21 cellular contexts compared by ENCODE assay signal in genomic region chr10:34372509-34372908, GRCh38.
"Had no signal": no experiment of that assay in that cellular context is flagged by ENCODE, and none has a peak within 500 bp of the region (broad histone marks: within the 10 kb centered on the region; RNA-seq: fewer than 3 reads in every experiment).

No MANE protein-coding gene starts in this region.

- H3K9ac ChIP-seq: SK-N-SH had no signal

- H3K4me2 ChIP-seq: SK-N-SH had no signal

- ATAC-seq: Panc1, PC-3, T-cell had no signal

- H3K27ac ChIP-seq: RWPE1 had no signal

- DNase-seq: KBM-7, MV-4-11, NCI-H1048, NCI-H1105, NCI-H1436 treated with DMSO at 0.1 percent for 48 hours, NCI-H1694 treated with DMSO at 0.1 percent for 48 hours, NCI-H2029, NCI-H2081 treated with DMSO at 0.1 percent for 48 hours, NCI-H2171, NCI-H226, NCI-H446, NCI-H510A, NCI-H524 treated with DMSO at 0.1 percent for 48 hours, NCI-H774, PC-3, SHP77, SK-N-SH, SW 1271, T-cell had no signal
